ENCODE assay signal across 18 cellular contexts in genomic region chr6:63926258-63926657, GRCh38.
"Had no signal": no experiment of that assay in that cellular context is flagged by ENCODE, and none has a peak within 500 bp of the region (broad histone marks: within the 10 kb centered on the region; RNA-seq: fewer than 3 reads in every experiment).

No MANE protein-coding gene starts in this region.

- ATAC-seq: esophagus mucosa; gastroesophageal sphincter; left cardiac atrium; natural killer cell; right cardiac atrium; stimulated activated naive CD8-positive, alpha-beta T cell treated with anti-CD3 and anti-CD28 coated beads, Interleukin-15, Interleukin-2, amounts not matched to agents 100 U/mL and 50 U/mL, for 24 hours; upper lobe of right lung had no signal

- H3K4me3 ChIP-seq: gastroesophageal sphincter, pancreas, tibial artery, upper lobe of right lung, vagina had no signal

- H3K9me3 ChIP-seq: gastroesophageal sphincter, pancreas, tibial artery, upper lobe of right lung, vagina had no signal

- DNase-seq: effector memory CD4-positive, alpha-beta T cell; glutamatergic neuron; kidney; left cardiac atrium; mammary epithelial cell; natural killer cell; occipital lobe; pancreas; right cardiac atrium; small intestine; stimulated activated CD4-positive, alpha-beta T cell treated with anti-CD3 and anti-CD28 coated beads, Interleukin-12 subunit alpha, Interleukin-12 subunit beta, amount 100 ng/mL, for 4 hours; stimulated activated naive CD8-positive, alpha-beta T cell treated with anti-CD3 and anti-CD28 coated beads, Interleukin-15, Interleukin-2, amounts not matched to agents 100 U/mL and 50 U/mL, for 24 hours; tibial artery; upper lobe of right lung had no signal

- FAIRE-seq: endometrium, kidney, pancreas, small intestine had no signal

- H3K27me3 ChIP-seq: gastroesophageal sphincter, pancreas, tibial artery, upper lobe of right lung, vagina had no signal

- H3K36me3 ChIP-seq: gastroesophageal sphincter, pancreas, tibial artery, upper lobe of right lung, vagina had no signal

- H3K4me1 ChIP-seq: gastroesophageal sphincter, tibial artery, upper lobe of right lung, vagina had no signal

- H3K27ac ChIP-seq: gastroesophageal sphincter, pancreas, tibial artery, upper lobe of right lung, vagina had no signal
